In the genomic region with DNA sequence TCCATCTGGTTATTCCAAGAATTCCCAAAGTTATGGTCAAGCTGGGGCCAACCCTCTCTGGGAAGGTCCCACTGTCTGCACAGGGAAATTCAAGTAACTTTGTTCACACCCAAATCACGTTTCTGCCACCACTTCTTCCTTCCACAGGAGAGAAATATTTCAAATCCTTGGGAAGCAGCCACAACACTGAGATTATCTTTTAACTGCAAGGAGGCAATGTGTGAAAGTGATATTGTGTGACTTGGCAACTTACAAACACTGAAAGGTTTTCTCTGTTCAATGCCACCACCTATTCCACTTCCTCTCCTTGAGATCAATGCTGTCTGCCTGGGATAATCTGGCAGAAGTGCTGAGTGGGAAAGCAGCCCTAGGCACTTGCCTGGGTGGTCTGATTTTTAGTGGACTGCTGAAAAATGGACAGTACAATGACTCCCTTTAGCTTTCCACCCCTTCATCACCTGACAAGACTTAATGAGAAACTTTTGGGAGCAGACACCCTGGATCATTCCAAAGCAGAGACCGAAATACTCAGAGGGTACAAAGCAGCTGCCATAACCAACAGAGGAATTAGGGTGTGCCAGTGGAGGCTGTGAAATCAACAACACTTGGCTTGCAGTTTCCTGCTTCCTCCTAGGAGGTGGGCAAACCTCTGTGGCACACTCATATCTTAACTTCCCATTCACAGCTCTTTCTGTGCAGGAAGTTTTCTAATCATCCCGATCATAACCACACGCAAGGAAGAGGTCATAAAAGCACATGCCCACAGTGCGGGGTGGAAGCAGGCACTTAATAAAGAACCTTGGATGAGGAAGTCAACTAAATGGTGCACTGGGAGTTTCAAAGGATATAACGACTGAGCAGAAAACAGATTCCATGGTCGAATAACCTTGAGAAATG, we compare ENCODE assay signal across 7 cellular contexts. TPM values are rescaled to one million over a fixed set of nuclear protein-coding genes. Genes with fewer than 3 reads are reported as not detected.
DNase-seq lines count a peak whose midpoint lies in the region; ATAC-seq and TF ChIP-seq lines count a peak whose summit lies in the region.

No MANE protein-coding gene starts in this region.

- peaks cover 22% of the 10 kb centered on the region for H3K36me3 Mint-ChIP-seq in activated CD4-positive, alpha-beta memory T cell treated with anti-CD3 and anti-CD28 coated beads for 36 hours

- H3K4me1 ChIP-seq in right cardiac atrium (ENCODE audit: control insufficient read depth, insufficient read depth, low read length): peaks cover 11% of the 10 kb centered on the region
- peaks cover 62 to 99% (median 87%) of the 10 kb centered on the region in 6 donors for H3K4me1 ChIP-seq in spleen
- peaks cover 41% of the 10 kb centered on the region for H3K4me1 ChIP-seq in PC-3 (ENCODE audit: insufficient read depth, low read length)

- H3K36me3 ChIP-seq in spleen (peaks cover 0 to 36% (median 0%) of the 10 kb centered on the region in 6 donors), PC-3 (ENCODE audit: low read depth, low read length) (0 out of 2 replicates have a peak, but pooled peaks cover 3% of the 10 kb centered on the region)

- intact Hi-C loops in activated CD4-positive, alpha-beta memory T cell treated with anti-CD3 and anti-CD28 coated beads for 36 hours (cut with micrococcal nuclease): no loop called here
- intact Hi-C loops in right cardiac atrium (cut with DNase I) (no loop called here), spleen (cut with DNase I; ENCODE audit: low total_unique reads) (no loop called here), PC-3 (cut with micrococcal nuclease) (no loop called here)

- no peak overlapping the region for H3K9ac ChIP-seq in PC-3 (ENCODE audit: low read length)

- H3K4me3 ChIP-seq in right cardiac atrium (ENCODE audit: low read length) (no peak overlapping the region), spleen (peak overlapping the region in 1 of 8 donors; percentile 18), PC-3 (ENCODE audit: low read length) (no peak overlapping the region)

- no peak overlapping the region for H3K4me2 ChIP-seq in PC-3 (ENCODE audit: low read length)

- TF ChIP-seq POLR2A in spleen (IDR thresholded peaks at IDR 0.05): no peak

- H3K9me3 Mint-ChIP-seq in activated CD4-positive, alpha-beta memory T cell treated with anti-CD3 and anti-CD28 coated beads for 36 hours: no peaks in the 10 kb centered on the region

- H3K9me2 ChIP-seq in PC-3 (replicated peaks; ENCODE audit: low read length): no peaks in the 10 kb centered on the region

- H2AFZ ChIP-seq in PC-3 (ENCODE audit: low read length): no peak overlapping the region

- ATAC-seq in right cardiac atrium (peak in 1 of 2 donors; percentile 13), PC-3 (no peak), GM21526 (IDR thresholded peaks at IDR 0.05; ENCODE audit: low FRiP score, unreplicated experiment) (no peak), HG03432 (IDR thresholded peaks at IDR 0.05; ENCODE audit: unreplicated experiment) (no peak)

- H3K27me3 ChIP-seq in right cardiac atrium (ENCODE audit: control insufficient read depth, insufficient read depth): no peaks in the 10 kb centered on the region
- no peaks in the 10 kb centered on the region for H3K27me3 ChIP-seq in spleen (replicated peaks in 1 of 7)
- H3K27me3 ChIP-seq in PC-3 (ENCODE audit: low read length): no peaks in the 10 kb centered on the region

- peak overlapping the region; percentile 81 for H3K27ac Mint-ChIP-seq in activated CD4-positive, alpha-beta memory T cell treated with anti-CD3 and anti-CD28 coated beads for 36 hours

- H3K27ac ChIP-seq in right cardiac atrium (ENCODE audit: low read length) (peak overlapping the region; percentile 80), spleen (peak overlapping the region; percentile 66 to 99 (median 94)), PC-3 (ENCODE audit: low read length) (no peak overlapping the region)

- no peaks in the 10 kb centered on the region for H3K27me3 Mint-ChIP-seq in activated CD4-positive, alpha-beta memory T cell treated with anti-CD3 and anti-CD28 coated beads for 36 hours

- no TSS peak for BruUV-seq in PC-3 (replicated peaks; lab: Mats Ljungman, UMichigan)

- TF ChIP-seq CTCF in spleen (IDR thresholded peaks at IDR 0.05 in 8 of 11, conservative IDR thresholded peaks at IDR 0.05 in 3 of 11) (no peak), PC-3 (conservative IDR thresholded peaks at IDR 0.05; ENCODE audit: low read depth, low read length) (no peak)

- no peak overlapping the region for H3K4me3 Mint-ChIP-seq in activated CD4-positive, alpha-beta memory T cell treated with anti-CD3 and anti-CD28 coated beads for 36 hours

- H3K4me1 Mint-ChIP-seq in activated CD4-positive, alpha-beta memory T cell treated with anti-CD3 and anti-CD28 coated beads for 36 hours (ENCODE audit: low read depth): peaks cover 81% of the 10 kb centered on the region

- H3K79me2 ChIP-seq in PC-3 (ENCODE audit: low read length): peaks cover 79% of the 10 kb centered on the region

- POLR2A ChIA-PET in activated CD4-positive, alpha-beta memory T cell treated with anti-CD3 and anti-CD28 coated beads for 36 hours (lab: Charles Lee): interaction anchor here (0.8 kb wide), 1 partner anchor 80 kb away, joined by 4 read pairs; no protein-coding TSS in a partner anchor
- POLR2A ChIA-PET in PC-3 (lab: Charles Lee; ENCODE audit: unreplicated experiment): no interaction called here

- H3F3A ChIP-seq in PC-3 (ENCODE audit: low read length, unreplicated experiment): no peaks in the 10 kb centered on the region

- H3K9me3 ChIP-seq in right cardiac atrium (ENCODE audit: control insufficient read depth, low read length) (no peaks in the 10 kb centered on the region), spleen (no peaks in the 10 kb centered on the region), PC-3 (ENCODE audit: low read length) (no peaks in the 10 kb centered on the region)

- WGBS in right cardiac atrium: 44% methylated on average over 7 of the region's 7 CpGs
- WGBS in spleen, 5 donors: 11 to 25% (median 13%) methylated on average over 7 of the region's 7 CpGs

- DNase-seq in Kasumi-1 (lab: John Stamatoyannopoulos, UW) (peak; percentile 98 to 99), right cardiac atrium (peak in 1 of 3 donors; percentile 64), spleen (no peak), PC-3 (no peak)
- no peak for DNase-seq in activated CD4-positive, alpha-beta memory T cell treated with anti-CD3 and anti-CD28 coated beads for 36 hours

- peaks cover 10% of the 10 kb centered on the region; the same call in 1 of the 2 replicates for H4K20me1 ChIP-seq in PC-3 (ENCODE audit: low read length)

- CTCF ChIA-PET in activated CD4-positive, alpha-beta memory T cell treated with anti-CD3 and anti-CD28 coated beads for 36 hours (lab: Charles Lee): interaction anchor here (0.7 to 5.4 kb wide), 2 partner anchors 21 to 34 kb away, joined by 3 to 49 read pairs; no protein-coding TSS in a partner anchor
- CTCF ChIA-PET in PC-3 (lab: Charles Lee): no interaction called here

RNA-seq across cellular contexts. Expression of a gene that starts 5.4 kb away (rescaled TPM):
- total RNA-seq in activated CD4-positive, alpha-beta memory T cell treated with anti-CD3 and anti-CD28 coated beads for 36 hours: 10 to 100 TPM; 77.6 to 79.5 TPM
- total RNA-seq in right cardiac atrium (10 to 100 TPM; 52.2 to 67.1 (median 61.7) TPM), spleen (100 to 1,000 TPM in 5 of 7 donors, 10 to 100 TPM in 2; 84.3 to 129 (median 113) TPM), PC-3 (2014; rRNA removed) (30.1 and 39.1 TPM in 2 replicates)
- polyA plus RNA-seq in right cardiac atrium (36.1 TPM), spleen (10 to 100 TPM; 34.7 to 48.1 (median 38.5) TPM)

RNA-seq across cellular contexts. Expression of a gene that starts 22.0 kb away (rescaled TPM):
- 10 to 100 TPM; 56.4 to 60.0 TPM for total RNA-seq in activated CD4-positive, alpha-beta memory T cell treated with anti-CD3 and anti-CD28 coated beads for 36 hours
- total RNA-seq in right cardiac atrium (10 to 100 TPM; 39.1 to 59.8 (median 47.7) TPM), spleen (10 to 100 TPM; 25.6 to 49.9 (median 41.0) TPM), PC-3 (2014; rRNA removed) (30.6 and 35.2 TPM in 2 replicates)
- polyA plus RNA-seq in right cardiac atrium (47.9 TPM), spleen (10 to 100 TPM; 16.4 to 29.6 (median 20.5) TPM)

RNA-seq across cellular contexts. Expression of a gene that starts 24.9 kb away (rescaled TPM):
- total RNA-seq in activated CD4-positive, alpha-beta memory T cell treated with anti-CD3 and anti-CD28 coated beads for 36 hours: 10 to 100 TPM; 51.4 to 57.6 TPM
- total RNA-seq in right cardiac atrium: 10 to 100 TPM; 34.9 to 49.3 (median 45.9) TPM
- polyA plus RNA-seq in right cardiac atrium: 35.0 TPM
- 10 to 100 TPM; 51.7 to 74.6 (median 57.7) TPM for total RNA-seq in spleen
- polyA plus RNA-seq in spleen: 10 to 100 TPM; 33.2 to 71.5 (median 64.7) TPM
- 20.3 and 29.7 TPM in 2 replicates for total RNA-seq in PC-3 (2014; rRNA removed)

RNA-seq across cellular contexts. Expression of a gene that starts 38.8 kb away (rescaled TPM):
- 10 to 100 TPM; 63.0 to 70.1 TPM for total RNA-seq in activated CD4-positive, alpha-beta memory T cell treated with anti-CD3 and anti-CD28 coated beads for 36 hours
- 100 to 1,000 TPM; 108 to 128 (median 121) TPM for total RNA-seq in right cardiac atrium
- 44.9 TPM for polyA plus RNA-seq in right cardiac atrium
- 100 to 1,000 TPM in 1 of 7 donors, 10 to 100 TPM in 6; 54.6 to 103 (median 69.8) TPM for total RNA-seq in spleen
- polyA plus RNA-seq in spleen: 10 to 100 TPM; 18.6 to 31.3 (median 20.1) TPM
- total RNA-seq in PC-3 (2014; rRNA removed): 23.8 and 24.3 TPM in 2 replicates

RNA-seq across cellular contexts. Expression of a gene that starts 41.4 kb away (rescaled TPM):
- not detected for total RNA-seq in activated CD4-positive, alpha-beta memory T cell treated with anti-CD3 and anti-CD28 coated beads for 36 hours
- total RNA-seq in right cardiac atrium (10 to 100 TPM; 13.0 to 31.0 (median 20.9) TPM), spleen (10 to 100 TPM; 17.7 to 73.7 (median 37.0) TPM), PC-3 (2014; rRNA removed) (not detected in 2 replicates)
- polyA plus RNA-seq in right cardiac atrium (13.3 TPM), spleen (100 to 1,000 TPM in 2 of 3 donors, 10 to 100 TPM in 1; 28.9 to 207 (median 127) TPM)

Comparison
In these comparisons a context has a peak if more than half of its experiments do, and no peak if none do; other contexts are left out.
1. DNase-seq: peak in Kasumi-1 (2 of 2); none in activated CD4-positive, alpha-beta memory T cell treated with anti-CD3 and anti-CD28 coated beads for 36 hours (single experiment), spleen (single experiment) and PC-3 (single experiment).